In genomic region chr18:34959211-34959829, GRCh38 we compare ENCODE assay signal across 21 cellular contexts.
DNase-seq lines count a peak whose midpoint lies in the region; ATAC-seq and TF ChIP-seq lines count a peak whose summit lies in the region.
"Had no signal": no experiment of that assay in that cellular context is flagged by ENCODE, and none has a peak within 500 bp of the region (broad histone marks: within the 10 kb centered on the region; RNA-seq: fewer than 3 reads in every experiment).

No MANE protein-coding gene starts in this region.

- ATAC-seq in mucosa of descending colon (peak; percentile 97), GM18861 (IDR thresholded peaks at IDR 0.05; ENCODE audit: unreplicated experiment) (no peak)
- ATAC-seq: A549, K562 had no signal

- no peak overlapping the region for H3K27ac ChIP-seq in duodenal mucosa (ENCODE audit: low read depth, low read length)
- peak overlapping the region in 4 of 5 donors; percentile 56 to 78 (median 66) for H3K27ac ChIP-seq in stomach
- H3K27ac ChIP-seq: A549, BLaER1 had no signal

- TF ChIP-seq EP300 in stomach (IDR thresholded peaks at IDR 0.05) = no peak

- TF ChIP-seq POLR2A in stomach (IDR thresholded peaks at IDR 0.05) = no peak

- 31 to 50% (median 41%) methylated on average over 1 of the region's 1 CpG for WGBS in stomach, 5 donors

- H3K36me3 ChIP-seq in duodenal mucosa (ENCODE audit: control insufficient read depth in 1 of 2, insufficient read depth in 2 of 2, low read length in 2 of 2) (no peaks in the 10 kb centered on the region), mucosa of descending colon (ENCODE audit: low read depth) (no peaks in the 10 kb centered on the region), stomach (no peaks in the 10 kb centered on the region)
- H3K36me3 ChIP-seq: BLaER1 had no signal

- peaks cover 0 to 11% of the 10 kb centered on the region in 2 donors for H3K4me1 ChIP-seq in duodenal mucosa (ENCODE audit: control insufficient read depth in 1 of 2, insufficient read depth in 2 of 2, low read length in 2 of 2)
- H3K4me1 ChIP-seq in mucosa of descending colon (ENCODE audit: low read depth) = no peaks in the 10 kb centered on the region
- H3K4me1 ChIP-seq in stomach = peaks cover 11 to 16% (median 16%) of the 10 kb centered on the region in 4 donors
- H3K4me1 ChIP-seq: BLaER1 had no signal

- H3K27me3 ChIP-seq in duodenal mucosa (ENCODE audit: control insufficient read depth in 1 of 2, insufficient read depth in 2 of 2, low read length in 2 of 2) = no peaks in the 10 kb centered on the region
- no peaks in the 10 kb centered on the region for H3K27me3 ChIP-seq in stomach
- H3K27me3 ChIP-seq: BLaER1 had no signal

- H3K9me3 ChIP-seq in duodenal mucosa (ENCODE audit: control insufficient read depth in 1 of 2, low read length in 2 of 2) = no peaks in the 10 kb centered on the region
- H3K9me3 ChIP-seq in mucosa of descending colon = no peaks in the 10 kb centered on the region
- no peaks in the 10 kb centered on the region for H3K9me3 ChIP-seq in stomach
- H3K9me3 ChIP-seq: A549, BLaER1, SK-N-SH had no signal

- H3K4me3 ChIP-seq in duodenal mucosa (ENCODE audit: low read depth in 1 of 2, low read length in 2 of 2) (peak overlapping the region; percentile 46 to 59), mucosa of descending colon (no peak overlapping the region), stomach (peak overlapping the region; percentile 5 to 25 (median 12))
- H3K4me3 ChIP-seq: A549, BLaER1, K562 had no signal

- DNase-seq in DMS53 treated with DMSO at 0.1 percent for 48 hours (lab: John Stamatoyannopoulos, UW; ENCODE audit: unreplicated experiment) = peak; percentile 60
- DNase-seq in mucosa of descending colon = peak in 1 of 3 donors; percentile 47
- DNase-seq in stomach = no peak
- DNase-seq in NCI-H446 treated with DMSO at 0.1 percent for 48 hours (lab: John Stamatoyannopoulos, UW) = no peak
- no peak for DNase-seq in COLO829 (ENCODE audit: low spot score)
- DNase-seq: CD4-positive, alpha-beta memory T cell; DND-41; H7; NCI-H1105 treated with DMSO at 0.1 percent for 48 hours; NCI-H1694; NCI-H2081 treated with DMSO at 0.1 percent for 48 hours; NCI-H774; OCI-M1; RPMI8226; SHP77 treated with DMSO at 0.1 percent for 48 hours; SK-N-SH had no signal

- TF ChIP-seq CTCF in mucosa of descending colon (IDR thresholded peaks at IDR 0.05) (no peak), stomach (IDR thresholded peaks at IDR 0.05) (no peak)

- peak overlapping the region in 1 of 2 donors; percentile 34 for H3K9ac ChIP-seq in duodenal mucosa (ENCODE audit: low read depth in 1 of 2, low read length in 2 of 2)
- H3K9ac ChIP-seq: BLaER1, SK-N-SH had no signal

- intact Hi-C loops in mucosa of descending colon (cut with DNase I, micrococcal nuclease) (no loop called here), stomach (cut with DNase I; ENCODE audit: low total_unique reads) (no loop called here)
